Comparison of ENCODE assay signal across 33 cellular contexts in the genomic region with DNA sequence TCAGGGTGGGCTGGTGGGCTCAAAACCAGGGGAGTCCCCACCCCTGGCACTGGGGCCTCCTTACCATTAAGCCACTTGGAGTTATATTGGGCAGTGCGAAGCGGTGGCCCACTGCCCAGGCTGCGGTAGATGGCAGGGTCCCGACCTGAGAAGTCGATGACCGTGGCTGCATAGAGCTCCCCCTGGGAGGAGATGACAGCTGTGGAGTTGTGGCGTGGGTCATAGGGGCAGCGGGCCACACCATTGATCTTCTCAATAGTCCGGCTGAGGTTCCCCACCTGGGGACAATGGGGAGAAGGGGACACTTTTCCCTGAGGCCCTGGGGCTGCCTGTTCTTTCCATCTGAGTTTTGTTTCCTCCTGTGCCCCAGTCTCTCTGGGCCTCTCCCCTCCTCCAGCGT.
"Had no signal": no experiment of that assay in that cellular context is flagged by ENCODE, and none has a peak within 500 bp of the region (broad histone marks: within the 10 kb centered on the region; RNA-seq: fewer than 3 reads in every experiment).

No MANE protein-coding gene starts in this region.

- H3K9me3 ChIP-seq: ascending aorta, breast epithelium, MG63, Peyer's patch, SJSA1, SK-N-SH had no signal

- H3K27me3 ChIP-seq: ascending aorta, Peyer's patch had no signal

- H3K27ac Mint-ChIP-seq: activated CD4-positive, alpha-beta T cell treated with anti-CD3 and anti-CD28 coated beads, Interleukin-2, amount 10 ng/mL, durations not matched to agents 24 days and 14 days; activated CD8-positive, alpha-beta T cell treated with anti-CD3 and anti-CD28 coated beads for 36 hours; activated naive CD4-positive, alpha-beta T cell treated with anti-CD3 and anti-CD28 coated beads, Interleukin-2, amount 10 ng/mL, durations not matched to agents 7 days and 5 days; activated naive CD8-positive, alpha-beta T cell; activated T-cell treated with anti-CD3 and anti-CD28 coated beads, Interleukin-2, amount 50 U/mL, for 72 hours; activated T-helper 2 cell treated with anti-CD3 and anti-CD28 coated beads, Interferon-gamma antibody, Interleukin-2, Interleukin-4, amounts not matched to agents 10 μg/mL and 5 μg/mL and 100 μg/mL, durations not matched to agents 14 hours and 24 hours and 36 hours; T-helper 1 cell treated with Interleukin-12 subunit alpha and Interleukin-12 subunit beta and Interleukin-4 antibody, amounts not matched to agents 30 μg/mL and 1 μg/mL, for 36 hours; T-helper 2 cell treated with Interferon-gamma antibody and Interleukin-4, amounts not matched to agents 5 μg/mL and 100 μg/mL, for 36 hours had no signal

- H3K27ac ChIP-seq: ascending aorta, breast epithelium, Peyer's patch, SJSA1 had no signal

- DNase-seq: activated CD4-positive, alpha-beta T cell treated with anti-CD3 and anti-CD28 coated beads, Interleukin-2, amount 10 ng/mL, durations not matched to agents 24 days and 14 days; activated CD4-positive, alpha-beta T cell treated with anti-CD3 and anti-CD28 coated beads, Interleukin-2, amount 50 U/mL, for 4 hours; activated CD8-positive, alpha-beta T cell treated with anti-CD3 and anti-CD28 coated beads for 36 hours; activated naive CD4-positive, alpha-beta T cell treated with anti-CD3 and anti-CD28 coated beads, Interleukin-2, amount 10 ng/mL, durations not matched to agents 7 days and 5 days; activated T-cell treated with anti-CD3 and anti-CD28 coated beads, Interleukin-2, amount 50 U/mL, for 1 hour; activated T-cell treated with anti-CD3 and anti-CD28 coated beads, Interleukin-2, amount 50 U/mL, for 72 hours; amygdala; Kasumi-1; KG1; MG63; NCI-H1048; NCI-H1105 treated with DMSO at 0.1 percent for 48 hours; NCI-H1436; NCI-H1694 treated with DMSO at 0.1 percent for 48 hours; NCI-H2029; NCI-H2107; NCI-H2171; NCI-H510A; NCI-H526; NCI-H748 treated with DMSO at 0.1 percent for 48 hours; NK-92 treated with Interleukin-12 subunit alpha and Interleukin-12 subunit beta, amount 100 ng/mL, for 24 hours; PC-3; Peyer's patch; RPMI8226; SHP77 treated with DMSO at 0.1 percent for 48 hours; SK-N-SH had no signal

- H3K4me3 Mint-ChIP-seq: activated CD4-positive, alpha-beta T cell treated with anti-CD3 and anti-CD28 coated beads, Interleukin-2, amount 10 ng/mL, durations not matched to agents 24 days and 14 days; activated CD8-positive, alpha-beta T cell treated with anti-CD3 and anti-CD28 coated beads for 36 hours; activated naive CD4-positive, alpha-beta T cell treated with anti-CD3 and anti-CD28 coated beads, Interleukin-2, amount 10 ng/mL, durations not matched to agents 7 days and 5 days; activated naive CD8-positive, alpha-beta T cell; activated T-cell treated with anti-CD3 and anti-CD28 coated beads, Interleukin-2, amount 50 U/mL, for 72 hours; T-helper 1 cell treated with Interleukin-12 subunit alpha and Interleukin-12 subunit beta and Interleukin-4 antibody, amounts not matched to agents 30 μg/mL and 1 μg/mL, for 36 hours; T-helper 2 cell treated with Interferon-gamma antibody and Interleukin-4, amounts not matched to agents 5 μg/mL and 100 μg/mL, for 36 hours had no signal

- H3K36me3 ChIP-seq: ascending aorta, breast epithelium, MG63, Peyer's patch, SJSA1 had no signal

- H3K4me1 ChIP-seq: ascending aorta, breast epithelium, Peyer's patch, SJSA1 had no signal

- H3K4me3 ChIP-seq: ascending aorta, breast epithelium, MG63, Peyer's patch, SJSA1 had no signal

- H3K9me3 Mint-ChIP-seq: activated CD4-positive, alpha-beta T cell treated with anti-CD3 and anti-CD28 coated beads, Interleukin-2, amount 10 ng/mL, durations not matched to agents 24 days and 14 days; activated CD8-positive, alpha-beta T cell treated with anti-CD3 and anti-CD28 coated beads for 36 hours; activated naive CD4-positive, alpha-beta T cell treated with anti-CD3 and anti-CD28 coated beads, Interleukin-2, amount 10 ng/mL, durations not matched to agents 7 days and 5 days; activated T-cell treated with anti-CD3 and anti-CD28 coated beads, Interleukin-2, amount 50 U/mL, for 72 hours; activated T-helper 2 cell treated with anti-CD3 and anti-CD28 coated beads, Interferon-gamma antibody, Interleukin-2, Interleukin-4, amounts not matched to agents 10 μg/mL and 5 μg/mL and 100 μg/mL, durations not matched to agents 14 hours and 24 hours and 36 hours; T-helper 1 cell treated with Interleukin-12 subunit alpha and Interleukin-12 subunit beta and Interleukin-4 antibody, amounts not matched to agents 30 μg/mL and 1 μg/mL, for 36 hours; T-helper 2 cell treated with Interferon-gamma antibody and Interleukin-4, amounts not matched to agents 5 μg/mL and 100 μg/mL, for 36 hours had no signal

- H3K4me1 Mint-ChIP-seq: activated CD4-positive, alpha-beta T cell treated with anti-CD3 and anti-CD28 coated beads, Interleukin-2, amount 10 ng/mL, durations not matched to agents 24 days and 14 days; activated naive CD4-positive, alpha-beta T cell treated with anti-CD3 and anti-CD28 coated beads, Interleukin-2, amount 10 ng/mL, durations not matched to agents 7 days and 5 days had no signal

- H3K36me3 Mint-ChIP-seq: activated naive CD4-positive, alpha-beta T cell treated with anti-CD3 and anti-CD28 coated beads, Interleukin-2, amount 10 ng/mL, durations not matched to agents 7 days and 5 days; activated naive CD8-positive, alpha-beta T cell had no signal

- H3K27me3 Mint-ChIP-seq: activated CD8-positive, alpha-beta T cell treated with anti-CD3 and anti-CD28 coated beads for 36 hours; activated naive CD8-positive, alpha-beta T cell had no signal
